21 cellular contexts compared by ENCODE assay signal in genomic region chr3:15114466-15115358, GRCh38. TPM values are rescaled to one million over a fixed set of nuclear protein-coding genes. Genes with fewer than 3 reads are reported as not detected.
A peak's percentile ranks its signal among the peaks of the same experiment; 100 is the strongest.
DNase-seq lines count a peak whose midpoint lies in the region; FAIRE-seq and TF ChIP-seq lines count a peak whose summit lies in the region.
"Had no signal": no experiment of that assay in that cellular context is flagged by ENCODE, and none has a peak within 500 bp of the region (broad histone marks: within the 10 kb centered on the region; RNA-seq: fewer than 3 reads in every experiment).

No MANE protein-coding gene starts in this region.

- no peak for TF ChIP-seq CTCF in coronary artery (IDR thresholded peaks at IDR 0.05)

- DNase-seq in coronary artery (ENCODE audit: low spot score) = peak; percentile 53
- no peak for DNase-seq in stimulated activated CD4-positive, alpha-beta T cell treated with anti-CD3 and anti-CD28 coated beads, Interleukin-15, amount 100 ng/mL, for 24 hours
- DNase-seq in ecto neural progenitor cell (ENCODE audit: low spot score) = no peak
- no peak for DNase-seq in small intestine
- no peak for DNase-seq in LoVo (ENCODE audit: low spot score)
- DNase-seq: 8988T, ACHN, Calu3, DND-41, HCEC 1CT, KG1, NCI-H1048, NCI-H1694, NCI-H2081, NCI-H2227 treated with DMSO at 0.1 percent for 48 hours, NCI-H526 treated with DMSO at 0.1 percent for 48 hours, SHP77 treated with DMSO at 0.1 percent for 48 hours had no signal

- H3K9me3 ChIP-seq in ES-I3 (ENCODE audit: control insufficient read depth, insufficient read depth, low read length) = no peaks in the 10 kb centered on the region
- no peaks in the 10 kb centered on the region for H3K9me3 ChIP-seq in HUES64 (ENCODE audit: insufficient read depth, low read depth, low read length)
- H3K9me3 ChIP-seq in iPS-20b (ENCODE audit: insufficient read depth, low read depth, low read length) = no peaks in the 10 kb centered on the region
- H3K9me3 ChIP-seq in small intestine (ENCODE audit: control insufficient read depth, low read depth) = no peaks in the 10 kb centered on the region

- H3K36me3 ChIP-seq in ES-I3 (ENCODE audit: insufficient read depth, low read length) (no peaks in the 10 kb centered on the region), HUES64 (ENCODE audit: insufficient read depth, low read length) (no peaks in the 10 kb centered on the region), iPS-20b (ENCODE audit: insufficient read depth, low read depth, low read length) (no peaks in the 10 kb centered on the region), small intestine (ENCODE audit: control insufficient read depth in 2 of 2, insufficient read depth in 2 of 2, low read length in 2 of 2) (no peaks in the 10 kb centered on the region)

- no peak for FAIRE-seq in small intestine (lab: Jason Lieb, UNC)

- H3K27ac ChIP-seq in HUES64 (ENCODE audit: low read depth, low read length) (no peak overlapping the region), coronary artery (no peak overlapping the region), iPS-20b (ENCODE audit: low read length) (no peak overlapping the region), small intestine (ENCODE audit: low read depth in 1 of 2, low read length in 1 of 2) (no peak overlapping the region)
- H3K27ac ChIP-seq: RWPE1 had no signal

- H3K9ac ChIP-seq in ES-I3 (ENCODE audit: low read depth, low read length) (peak overlapping the region; percentile 1; the same call in 1 of the 2 replicates), HUES64 (ENCODE audit: low read depth, low read length) (no peak overlapping the region), iPS-20b (ENCODE audit: low read depth, low read length) (peak overlapping the region; percentile 39; the same call in 1 of the 2 replicates)

- H3K4me3 ChIP-seq in HUES64 (ENCODE audit: low read length) (peak overlapping the region; percentile 5; the same call in 1 of the 2 replicates), coronary artery (no peak overlapping the region), iPS-20b (ENCODE audit: low read length) (peak overlapping the region; percentile 19; the same call in 1 of the 2 replicates), small intestine (ENCODE audit: low read depth in 1 of 2, low read length in 2 of 2) (no peak overlapping the region)

- WGBS in HUES64 = 44% methylated on average over 10 of the region's 10 CpGs
- WGBS in small intestine, 3 donors = 70 to 81% (median 81%) methylated on average over 10 of the region's 10 CpGs

- H3K4me1 ChIP-seq in ES-I3 (ENCODE audit: insufficient read depth, low read length) (peaks cover 14% of the 10 kb centered on the region; the same call in 1 of the 2 replicates), HUES64 (ENCODE audit: insufficient read depth, low read length) (peaks cover 20% of the 10 kb centered on the region), iPS-20b (ENCODE audit: insufficient read depth, low read length) (peaks cover 17% of the 10 kb centered on the region; the same call in 1 of the 2 replicates), small intestine (ENCODE audit: control insufficient read depth in 2 of 2, insufficient read depth in 1 of 2, low read depth in 1 of 2, low read length in 1 of 2) (no peaks in the 10 kb centered on the region)

- H3K27me3 ChIP-seq in HUES64 (ENCODE audit: insufficient read depth, low read length) (peaks cover 4% of the 10 kb centered on the region; the same call in 1 of the 2 replicates), iPS-20b (ENCODE audit: insufficient read depth, low read length) (peaks cover 6% of the 10 kb centered on the region; the same call in 1 of the 2 replicates), small intestine (ENCODE audit: control insufficient read depth in 2 of 2, insufficient read depth in 2 of 2, low read length in 2 of 2) (no peaks in the 10 kb centered on the region)

RNA-seq across cellular contexts. Expression of gene RBSN, which starts 15.8 kb away (rescaled TPM):
- 15.5 TPM for polyA plus RNA-seq in HUES64 (2013, experiment 1 of 2)
- 17.1 TPM for polyA plus RNA-seq in HUES64 (2013, experiment 2 of 2)
- polyA plus RNA-seq in small intestine = 1 to 10 TPM; 4.5 to 8.7 (median 4.6) TPM

RNA-seq across cellular contexts. Expression of gene MRPS25, which starts 49.6 kb away (rescaled TPM):
- 31.8 TPM for polyA plus RNA-seq in HUES64 (2013, experiment 1 of 2)
- 23.7 TPM for polyA plus RNA-seq in HUES64 (2013, experiment 2 of 2)
- 100 to 1,000 TPM in 1 of 3 donors, 10 to 100 TPM in 2; 62.4 to 159 (median 96.7) TPM for polyA plus RNA-seq in small intestine

Comparison
In these comparisons a context has a peak if more than half of its experiments do, and no peak if none do; other contexts are left out.
1. H3K4me3 ChIP-seq: peak in HUES64 (single experiment) and iPS-20b (single experiment); none in coronary artery (single experiment) and small intestine (0 of 2).